Comparison of ENCODE assay signal across 17 cellular contexts in the genomic region with DNA sequence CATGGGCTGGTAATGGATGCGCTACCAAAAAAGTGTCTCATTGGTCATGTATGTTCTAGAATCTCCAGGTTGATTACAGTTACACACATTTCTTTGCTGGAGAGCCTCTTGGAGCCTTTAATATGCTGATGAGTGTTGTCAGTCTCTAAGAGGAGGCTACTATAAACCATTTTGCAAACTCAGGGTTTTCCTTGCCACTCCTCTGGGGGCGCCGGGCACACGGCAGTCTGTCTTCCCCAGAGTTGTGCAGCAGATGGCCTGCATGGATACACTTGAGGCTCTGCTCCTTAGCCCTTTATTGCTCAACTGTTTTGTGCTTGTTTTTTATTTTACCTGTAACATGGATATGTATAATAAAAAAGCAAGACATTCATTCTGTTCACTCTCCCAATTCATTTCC.
DNase-seq lines count a peak whose midpoint lies in the region; ATAC-seq, FAIRE-seq and TF ChIP-seq lines count a peak whose summit lies in the region.
"Had no signal": no experiment of that assay in that cellular context is flagged by ENCODE, and none has a peak within 500 bp of the region (broad histone marks: within the 10 kb centered on the region; RNA-seq: fewer than 3 reads in every experiment).

No MANE protein-coding gene starts in this region.

- no peaks in the 10 kb centered on the region for H3K79me1 ChIP-seq in H9 (ENCODE audit: insufficient read depth, low read depth, low read length, poor library complexity, severe bottlenecking)
- no peaks in the 10 kb centered on the region for H3K79me1 ChIP-seq in H1 (ENCODE audit: low read depth, low read length)

- H3K9me3 ChIP-seq in H9 (ENCODE audit: control insufficient read depth, low read depth, low read length) (no peaks in the 10 kb centered on the region), H1 (ENCODE audit: insufficient read depth in 2 of 2, low read depth in 1 of 2, low read length in 1 of 2) (peaks cover under 1 to 2% of the 10 kb centered on the region in 2 experiments; a peak in 1 of 4 replicates), breast epithelium (peaks cover 0 to 2% of the 10 kb centered on the region in 2 donors), thyroid gland (no peaks in the 10 kb centered on the region)
- H3K9me3 ChIP-seq: Peyer's patch had no signal

- no peak overlapping the region for H3K27ac ChIP-seq in H9 (ENCODE audit: insufficient read length, low read depth, low read length)
- no peak overlapping the region for H3K27ac ChIP-seq in H1 (ENCODE audit: low read depth, low read length)
- no peak overlapping the region for H3K27ac ChIP-seq in breast epithelium
- H3K27ac ChIP-seq in thyroid gland = no peak overlapping the region
- H3K27ac ChIP-seq: Peyer's patch had no signal

- H2BK120ac ChIP-seq in H9 (ENCODE audit: low read depth, low read length, poor library complexity, severe bottlenecking) (no peak overlapping the region), H1 (replicated peaks; ENCODE audit: low read depth, low read length) (no peak overlapping the region)

- H3K23ac ChIP-seq in H9 (ENCODE audit: insufficient read length, low read depth, low read length) (no peak overlapping the region), H1 (ENCODE audit: insufficient read length) (no peak overlapping the region)

- no peaks in the 10 kb centered on the region for H3K79me2 ChIP-seq in H9 (ENCODE audit: insufficient read depth, low read length)
- H3K79me2 ChIP-seq in H1 (ENCODE audit: control insufficient read depth in 1 of 2, insufficient read depth in 2 of 2, low read length in 2 of 2) = no peaks in the 10 kb centered on the region

- peak; percentile 57 to 60 for TF ChIP-seq RAD21 in H1 (IDR thresholded peaks at IDR 0.05 in 1 of 2, conservative IDR thresholded peaks at IDR 0.05 in 1 of 2; ENCODE audit: low read depth in 2 of 2, low read length in 2 of 2)

- H2BK5ac ChIP-seq in H9 (ENCODE audit: insufficient read length, low read length) (no peak overlapping the region), H1 (ENCODE audit: low read depth, low read length) (no peak overlapping the region)

- no peak overlapping the region for H4K91ac ChIP-seq in H9 (ENCODE audit: insufficient read length, low read depth, low read length)
- no peak overlapping the region for H4K91ac ChIP-seq in H1 (replicated peaks; ENCODE audit: insufficient read length, low read length)

- H2AK5ac ChIP-seq in H9 (ENCODE audit: insufficient read length, low read length) (no peak overlapping the region), H1 (ENCODE audit: low read depth, low read length) (no peak overlapping the region)

- H3K9ac ChIP-seq in H9 (ENCODE audit: extremely low read depth, insufficient read length, low read length) (no peak overlapping the region), H1 (replicated peaks in 1 of 4; ENCODE audit: extremely low read depth in 1 of 4, low read depth in 3 of 4, low read length in 3 of 4) (no peak overlapping the region)

- H3K36me3 Mint-ChIP-seq in H9 (ENCODE audit: insufficient read depth in 1 of 3, low read depth in 3 of 3) = peaks cover 6 to 13% (median 8%) of the 10 kb centered on the region in 3 experiments
- H3K36me3 Mint-ChIP-seq: CD4-positive, CD25-positive, alpha-beta regulatory T cell had no signal

- no CpG with 5 or more reads among the region's 4 CpGs for WGBS in H9 (ENCODE audit: extremely low coverage, insufficient read length, low lambda C conversion rate)
- whole genome bisulfite sequencing in H1 (ENCODE audit: extremely low coverage in 1 of 2, insufficient coverage in 1 of 2, insufficient read length in 1 of 2, insufficient replicate concordance in 2 of 2, low coverage in 1 of 2, low lambda C conversion rate in 2 of 2, missing lambda C conversion rate in 1 of 2), 2 experiments = 77% methylated on average over 4 of the region's 4 CpGs; no CpG with 5 or more reads in 1 of the 2 experiments
- WGBS in thyroid gland, 2 donors = 65 to 81% methylated on average over 4 of the region's 4 CpGs

- intact Hi-C loops in breast epithelium (cut with DNase I; ENCODE audit: low total_unique reads) (no loop called here), thyroid gland (cut with DNase I) (no loop called here)

- H3K27me3 ChIP-seq in H9 (ENCODE audit: insufficient read depth, low read length) (no peaks in the 10 kb centered on the region), H1 (replicated peaks in 1 of 4; ENCODE audit: control insufficient read depth in 3 of 4, extremely low read depth in 1 of 4, insufficient read depth in 3 of 4, low read length in 3 of 4) (no peaks in the 10 kb centered on the region), breast epithelium (no peaks in the 10 kb centered on the region), thyroid gland (no peaks in the 10 kb centered on the region)
- H3K27me3 ChIP-seq: Peyer's patch had no signal

- ATAC-seq in HG03196 (IDR thresholded peaks at IDR 0.05; ENCODE audit: unreplicated experiment) = no peak

- H3K4ac ChIP-seq in H9 (ENCODE audit: low read depth, low read length) (no peak overlapping the region), H1 (replicated peaks; ENCODE audit: insufficient read length, low read depth, low read length) (no peak overlapping the region)

- H3K56ac ChIP-seq in H9 (ENCODE audit: insufficient read length, low read depth, low read length) = no peak overlapping the region
- H3K56ac ChIP-seq in H1 (replicated peaks; ENCODE audit: insufficient read length, low read depth, low read length) = no peak overlapping the region

- no peak overlapping the region for H4K8ac ChIP-seq in H9 (replicated peaks; ENCODE audit: insufficient read length, low read depth, low read length)
- no peak overlapping the region for H4K8ac ChIP-seq in H1 (ENCODE audit: extremely low read depth, insufficient read depth, low read length)

- POLR2A ChIA-PET in H1 (lab: Charles Lee; ENCODE audit: partially characterized antibody) = no interaction called here

- H3K18ac ChIP-seq in H9 (ENCODE audit: insufficient read length, low read depth, low read length) = no peak overlapping the region
- H3K18ac ChIP-seq in H1 (ENCODE audit: extremely low read depth, low read length) = no peak overlapping the region

- FAIRE-seq in H1 (lab: Jason Lieb, UNC) = no peak
- FAIRE-seq: HTR-8/SVneo had no signal

- TF ChIP-seq CTCF in H9 (conservative IDR thresholded peaks at IDR 0.05) (peak; percentile 59), H1 (IDR thresholded peaks at IDR 0.05; ENCODE audit: control extremely low read depth in 1 of 3, insufficient read depth in 1 of 3, low read depth in 1 of 3, low read length in 3 of 3) (peak; percentile 41 to 61 (median 51); a peak in 3 of 4 replicates), breast epithelium (IDR thresholded peaks at IDR 0.05) (no peak), thyroid gland (IDR thresholded peaks at IDR 0.05) (no peak)

- H2BK15ac ChIP-seq in H9 (ENCODE audit: low read depth, low read length) (no peak overlapping the region), H1 (ENCODE audit: low read length) (no peak overlapping the region)

- H3K23me2 ChIP-seq in H9 (ENCODE audit: insufficient read length, low read depth, low read length, poor library complexity, severe bottlenecking) = no peaks in the 10 kb centered on the region
- no peaks in the 10 kb centered on the region for H3K23me2 ChIP-seq in H1 (ENCODE audit: low read depth, low read length)

- H2AFZ ChIP-seq in H9 (ENCODE audit: low read length) (no peak overlapping the region), H1 (ENCODE audit: low read length) (no peak overlapping the region)

- CTCF ChIA-PET in H1 (lab: Charles Lee; ENCODE audit: partially characterized antibody) = interaction anchor here (0.7 to 1.4 kb wide), 4 partner anchors 10 to 237 kb away, joined by 3 to 6 read pairs (median 4); no protein-coding TSS in a partner anchor

- H3T11ph ChIP-seq in H9 (ENCODE audit: low read length) = no peak overlapping the region

- no peaks in the 10 kb centered on the region for H4K20me1 ChIP-seq in H9 (ENCODE audit: control insufficient read depth, insufficient read depth, insufficient read length)
- H4K20me1 ChIP-seq in H1 (replicated peaks in 1 of 2; ENCODE audit: control insufficient read depth in 1 of 2, insufficient read depth in 2 of 2, low read length in 2 of 2) = no peaks in the 10 kb centered on the region

- H3K4me2 ChIP-seq in H9 (ENCODE audit: insufficient read depth, insufficient read length, low read length) = no peak overlapping the region
- no peak overlapping the region for H3K4me2 ChIP-seq in H1 (ENCODE audit: insufficient read depth in 1 of 2, low read depth in 2 of 2, low read length in 2 of 2)

- DNase-seq in D341Med (ENCODE audit: low spot score) (peak; percentile 50), H9 (peak; percentile 52), NCI-H82 treated with DMSO at 0.1 percent for 48 hours (lab: John Stamatoyannopoulos, UW; ENCODE audit: unreplicated experiment) (peak; percentile 3), H1 (ENCODE audit: low read depth in 1 of 2, low spot score in 2 of 2) (no peak), NCI-H1048 (lab: John Stamatoyannopoulos, UW) (no peak), breast epithelium (ENCODE audit: low spot score in 2 of 2) (no peak), thyroid gland (no peak)
- DNase-seq: ACHN; CD4-positive, CD25-positive, alpha-beta regulatory T cell; NCI-H1092 treated with DMSO at 0.1 percent for 48 hours; NCI-H1930; NCI-H2227 treated with DMSO at 0.1 percent for 48 hours; Peyer's patch; SIG-M5; T-helper 2 cell had no signal

- H3K14ac ChIP-seq in H9 (ENCODE audit: insufficient read depth, low read length) (no peak overlapping the region), H1 (ENCODE audit: insufficient read length) (no peak overlapping the region)

- TF ChIP-seq EP300 in H1 (IDR thresholded peaks at IDR 0.05; ENCODE audit: borderline replicate concordance in 1 of 2, low read depth in 2 of 2, low read length in 2 of 2) = no peak

- no peaks in the 10 kb centered on the region; the same call in 1 of the 2 replicates for H3K4me1 ChIP-seq in H9 (ENCODE audit: insufficient read depth, low read length)
- peaks cover 0 to 3% (median 0%) of the 10 kb centered on the region in 4 experiments; a peak in 1 of 7 replicates for H3K4me1 ChIP-seq in H1 (replicated peaks in 1 of 4; ENCODE audit: control insufficient read depth in 3 of 4, insufficient read depth in 4 of 4, low read length in 3 of 4)
- H3K4me1 ChIP-seq in breast epithelium = no peaks in the 10 kb centered on the region
- H3K4me1 ChIP-seq in thyroid gland = no peaks in the 10 kb centered on the region
- H3K4me1 ChIP-seq: Peyer's patch had no signal

- H3K4me3 Mint-ChIP-seq in H9 = no peak overlapping the region
- H3K4me3 Mint-ChIP-seq: CD4-positive, CD25-positive, alpha-beta regulatory T cell had no signal

- TF ChIP-seq POLR2A in H1 (IDR thresholded peaks at IDR 0.05; ENCODE audit: control extremely low read depth in 1 of 2, low read depth in 2 of 2, low read length in 2 of 2) (no peak), breast epithelium (IDR thresholded peaks at IDR 0.05) (no peak), thyroid gland (IDR thresholded peaks at IDR 0.05) (no peak)

- no peak overlapping the region for H2BK20ac ChIP-seq in H9 (ENCODE audit: low read depth, low read length, poor library complexity, severe bottlenecking)
- no peak overlapping the region for H2BK20ac ChIP-seq in H1 (ENCODE audit: low read length)

- H4K5ac ChIP-seq in H9 (ENCODE audit: insufficient read length, low read depth, low read length) = no peak overlapping the region
- no peak overlapping the region for H4K5ac ChIP-seq in H1 (ENCODE audit: insufficient read length, low read depth, low read length)

- no peaks in the 10 kb centered on the region for H3K27me3 Mint-ChIP-seq in H9 (ENCODE audit: low read depth)
- H3K27me3 Mint-ChIP-seq: CD4-positive, CD25-positive, alpha-beta regulatory T cell had no signal

- H3K4me1 Mint-ChIP-seq in H9 = peaks cover 15 to 19% of the 10 kb centered on the region in 2 experiments
- H3K4me1 Mint-ChIP-seq: CD4-positive, CD25-positive, alpha-beta regulatory T cell had no signal

- H3K9me3 Mint-ChIP-seq in H9 = peaks cover 8 to 12% of the 10 kb centered on the region in 2 experiments

- no peaks in the 10 kb centered on the region for H3K36me3 ChIP-seq in H1 (ENCODE audit: control insufficient read depth in 2 of 4, insufficient read depth in 4 of 4, low read length in 3 of 4)
- H3K36me3 ChIP-seq in breast epithelium = no peaks in the 10 kb centered on the region
- no peaks in the 10 kb centered on the region for H3K36me3 ChIP-seq in thyroid gland
- H3K36me3 ChIP-seq: Peyer's patch had no signal

- no peak overlapping the region for H3K27ac Mint-ChIP-seq in H9
- H3K27ac Mint-ChIP-seq: CD4-positive, CD25-positive, alpha-beta regulatory T cell had no signal

- H2BK12ac ChIP-seq in H9 (ENCODE audit: insufficient read length, low read depth, low read length) (no peak overlapping the region), H1 (ENCODE audit: low read depth, low read length) (no peak overlapping the region)

- H3K4me3 ChIP-seq in H1 (ENCODE audit: extremely low read depth in 1 of 4, insufficient read depth in 2 of 4, low read depth in 3 of 4, low read length in 4 of 4) (no peak overlapping the region), breast epithelium (no peak overlapping the region), thyroid gland (replicated peaks in 1 of 3) (no peak overlapping the region)
- H3K4me3 ChIP-seq: Peyer's patch had no signal

Comparison
In these comparisons a context has a peak if more than half of its experiments do, and no peak if none do; other contexts are left out.
1. DNase-seq: peak in D341Med (single experiment), H9 (single experiment) and NCI-H82 treated with DMSO at 0.1 percent for 48 hours (single experiment); none in H1 (0 of 2), NCI-H1048 (single experiment), breast epithelium (0 of 2) and thyroid gland (0 of 2).
2. CTCF ChIP-seq: peak in H9 (single experiment) and H1 (3 of 3); none in breast epithelium (0 of 3) and thyroid gland (0 of 6).